Comparison of ENCODE assay signal across 19 cellular contexts in genomic region chr14:76500011-76500410, GRCh38.
A peak's percentile ranks its signal among the peaks of the same experiment; 100 is the strongest.
DNase-seq lines count a peak whose midpoint lies in the region; ATAC-seq and FAIRE-seq lines count a peak whose summit lies in the region.
"Had no signal": no experiment of that assay in that cellular context is flagged by ENCODE, and none has a peak within 500 bp of the region (broad histone marks: within the 10 kb centered on the region; RNA-seq: fewer than 3 reads in every experiment).

No MANE protein-coding gene starts in this region.

- no peak overlapping the region for H3K27ac ChIP-seq in small intestine (ENCODE audit: low read depth in 1 of 2, low read length in 1 of 2)
- H3K27ac ChIP-seq: psoas muscle, stomach, WERI-Rb-1 had no signal

- ATAC-seq in left ventricle myocardium superior (peak; percentile 81), HG03280 (IDR thresholded peaks at IDR 0.05; ENCODE audit: unreplicated experiment) (no peak)

- intact Hi-C loops in left ventricle myocardium superior (cut with micrococcal nuclease): no loop called here

- no peak for FAIRE-seq in small intestine (lab: Jason Lieb, UNC)
- FAIRE-seq: colon had no signal

- no peaks in the 10 kb centered on the region for H3K27me3 ChIP-seq in small intestine (ENCODE audit: control insufficient read depth in 2 of 2, insufficient read depth in 2 of 2, low read length in 2 of 2)

- DNase-seq in AG08396 (ENCODE audit: low spot score) (peak; percentile 45), GM04504 (ENCODE audit: low read depth) (peak; percentile 24), RKO (ENCODE audit: low spot score) (peak; percentile 32), left ventricle myocardium superior (peak; percentile 52), cortex of kidney (lab: John Stamatoyannopoulos, UW) (no peak), small intestine (no peak)
- no peak for DNase-seq in stimulated activated CD4-positive, alpha-beta T cell treated with anti-CD3 and anti-CD28 coated beads, Interleukin-1b, Interleukin-23, amount 100 ng/mL, for 48 hours
- DNase-seq: activated effector memory CD4-positive, alpha-beta T cell treated with Interleukin-2 at 50 U/mL for 16 hours; amniotic stem cell; erythroblast; hippocampal formation; NCI-H2029 treated with DMSO at 0.1 percent for 48 hours; OCI-M1; psoas muscle; stimulated activated CD4-positive, alpha-beta T cell treated with anti-CD3 and anti-CD28 coated beads, Interleukin-15, amount 100 ng/mL, for 24 hours; stomach; WERI-Rb-1 had no signal

- H3K36me3 ChIP-seq in small intestine (ENCODE audit: control insufficient read depth in 2 of 2, insufficient read depth in 2 of 2, low read length in 2 of 2): no peaks in the 10 kb centered on the region
- H3K36me3 ChIP-seq: stomach, WERI-Rb-1 had no signal

- H3K4me3 ChIP-seq in small intestine (ENCODE audit: low read depth in 1 of 2, low read length in 2 of 2): no peak overlapping the region
- H3K4me3 ChIP-seq: psoas muscle, stomach had no signal

- H3K9me3 ChIP-seq in small intestine (ENCODE audit: control insufficient read depth, low read depth): no peaks in the 10 kb centered on the region
- H3K9me3 ChIP-seq: psoas muscle, stomach had no signal

- no peaks in the 10 kb centered on the region for H3K4me1 ChIP-seq in small intestine (ENCODE audit: control insufficient read depth in 2 of 2, insufficient read depth in 1 of 2, low read depth in 1 of 2, low read length in 1 of 2)
- H3K4me1 ChIP-seq: psoas muscle, stomach had no signal

- 57 to 66% (median 61%) methylated on average over 6 of the region's 6 CpGs for WGBS in small intestine, 3 donors

Comparison
In these comparisons a context has a peak if more than half of its experiments do, and no peak if none do; other contexts are left out.
1. DNase-seq: peak in AG08396 (single experiment), GM04504 (single experiment), RKO (single experiment) and left ventricle myocardium superior (single experiment); none in cortex of kidney (single experiment), stimulated activated CD4-positive, alpha-beta T cell treated with anti-CD3 and anti-CD28 coated beads, Interleukin-1b, Interleukin-23, amount 100 ng/mL, for 48 hours (single experiment) and small intestine (single experiment).